ENCODE assay signal across 8 cellular contexts in genomic region chrX:131841496-131842410, GRCh38.
DNase-seq lines count a peak whose midpoint lies in the region; ATAC-seq, FAIRE-seq and TF ChIP-seq lines count a peak whose summit lies in the region.

No MANE protein-coding gene starts in this region.

- 47 to 50% (median 49%) methylated on average over 29 to 31 of the region's 31 CpGs for WGBS in heart left ventricle, 4 donors
- WGBS in aorta, 2 donors = 44% methylated on average over 29 to 30 of the region's 31 CpGs

- peaks cover 0 to 6% (median 0%) of the 10 kb centered on the region in 12 donors for H3K4me1 ChIP-seq in heart left ventricle
- no peaks in the 10 kb centered on the region for H3K4me1 ChIP-seq in aorta (ENCODE audit: control insufficient read depth in 1 of 2, insufficient read depth in 2 of 2, low read length in 2 of 2)

- no peaks in the 10 kb centered on the region for H3K27me3 Mint-ChIP-seq in activated T-helper 17 cell treated with anti-CD3 and anti-CD28 coated beads, Interleukin-2, amount 50 U/mL, for 72 hours

- H3K36me3 ChIP-seq in heart left ventricle (no peaks in the 10 kb centered on the region), aorta (ENCODE audit: control insufficient read depth in 1 of 2, insufficient read depth in 2 of 2, low read length in 1 of 2) (no peaks in the 10 kb centered on the region)

- H3K4me3 ChIP-seq in heart left ventricle (no peak overlapping the region), aorta (ENCODE audit: low read length in 2 of 2) (no peak overlapping the region)

- H3K27ac Mint-ChIP-seq in activated T-helper 17 cell treated with anti-CD3 and anti-CD28 coated beads, Interleukin-2, amount 50 U/mL, for 72 hours = no peak overlapping the region

- H3K27ac ChIP-seq in heart left ventricle (no peak overlapping the region), aorta (ENCODE audit: low read depth in 1 of 2, low read length in 2 of 2) (no peak overlapping the region)

- H3K36me3 Mint-ChIP-seq in activated T-helper 17 cell treated with anti-CD3 and anti-CD28 coated beads, Interleukin-2, amount 50 U/mL, for 72 hours (ENCODE audit: low read depth) = no peaks in the 10 kb centered on the region

- no peaks in the 10 kb centered on the region for H3K9me3 Mint-ChIP-seq in activated T-helper 17 cell treated with anti-CD3 and anti-CD28 coated beads, Interleukin-2, amount 50 U/mL, for 72 hours

- no peaks in the 10 kb centered on the region for H3K4me1 Mint-ChIP-seq in activated T-helper 17 cell treated with anti-CD3 and anti-CD28 coated beads, Interleukin-2, amount 50 U/mL, for 72 hours

- DNase-seq in COLO668 (lab: John Stamatoyannopoulos, UW; ENCODE audit: unreplicated experiment) (peak; percentile 13), GM18507 (ENCODE audit: extremely low spot score, insufficient read length, low read depth) (no peak), NCI-H510A (lab: John Stamatoyannopoulos, UW) (peak; percentile 10), heart left ventricle (peak in 2 of 5 donors; percentile 31 to 38), renal cortical epithelial cell (ENCODE audit: low read depth) (peak; percentile 25), aorta (no peak)

- TF ChIP-seq CTCF in heart left ventricle (IDR thresholded peaks at IDR 0.05) = peak; percentile 51 to 96 (median 75)

- TF ChIP-seq POLR2A in heart left ventricle (IDR thresholded peaks at IDR 0.05) = no peak

- peak; percentile 94 for FAIRE-seq in GM18507 (lab: Jason Lieb, UNC)

- intact Hi-C loops in heart left ventricle (cut with DNase I) = loop anchor here (2.0 to 10.0 kb wide), 12 partner anchors 223 to 793 kb away; partner anchors contain the start of gene RAP2C (in 1 of the 10)
- intact Hi-C loops in aorta (cut with DNase I) = loop anchor here (10.0 kb wide), 2 partner anchors 233 to 773 kb away; no protein-coding TSS in a partner anchor

- peaks cover 0 to 61% (median 0%) of the 10 kb centered on the region in 9 donors for H3K27me3 ChIP-seq in heart left ventricle
- H3K27me3 ChIP-seq in aorta (ENCODE audit: control insufficient read depth in 1 of 2, insufficient read depth in 2 of 2, low read length in 1 of 2) = no peaks in the 10 kb centered on the region

- no peaks in the 10 kb centered on the region for H3K9me3 ChIP-seq in heart left ventricle
- H3K9me3 ChIP-seq in aorta (ENCODE audit: control insufficient read depth, low read length) = no peaks in the 10 kb centered on the region

- ATAC-seq in HG03139 (IDR thresholded peaks at IDR 0.05; ENCODE audit: unreplicated experiment) (peak; percentile 81), heart left ventricle (peak in 3 of 4 donors; percentile 37 to 81 (median 69)), aorta (ENCODE audit: low FRiP score) (no peak)
- ATAC-seq in activated T-helper 17 cell treated with anti-CD3 and anti-CD28 coated beads, Interleukin-2, amount 50 U/mL, for 72 hours (replicated peaks) = peak; percentile 68

- no peak overlapping the region for H3K4me3 Mint-ChIP-seq in activated T-helper 17 cell treated with anti-CD3 and anti-CD28 coated beads, Interleukin-2, amount 50 U/mL, for 72 hours

Comparison
In these comparisons a context has a peak if more than half of its experiments do, and no peak if none do; other contexts are left out.
1. DNase-seq: peak in COLO668 (single experiment), NCI-H510A (single experiment) and renal cortical epithelial cell (single experiment); none in GM18507 (single experiment) and aorta (0 of 2).